Comparison of ENCODE assay signal across 1 cellular context in the genomic region with DNA sequence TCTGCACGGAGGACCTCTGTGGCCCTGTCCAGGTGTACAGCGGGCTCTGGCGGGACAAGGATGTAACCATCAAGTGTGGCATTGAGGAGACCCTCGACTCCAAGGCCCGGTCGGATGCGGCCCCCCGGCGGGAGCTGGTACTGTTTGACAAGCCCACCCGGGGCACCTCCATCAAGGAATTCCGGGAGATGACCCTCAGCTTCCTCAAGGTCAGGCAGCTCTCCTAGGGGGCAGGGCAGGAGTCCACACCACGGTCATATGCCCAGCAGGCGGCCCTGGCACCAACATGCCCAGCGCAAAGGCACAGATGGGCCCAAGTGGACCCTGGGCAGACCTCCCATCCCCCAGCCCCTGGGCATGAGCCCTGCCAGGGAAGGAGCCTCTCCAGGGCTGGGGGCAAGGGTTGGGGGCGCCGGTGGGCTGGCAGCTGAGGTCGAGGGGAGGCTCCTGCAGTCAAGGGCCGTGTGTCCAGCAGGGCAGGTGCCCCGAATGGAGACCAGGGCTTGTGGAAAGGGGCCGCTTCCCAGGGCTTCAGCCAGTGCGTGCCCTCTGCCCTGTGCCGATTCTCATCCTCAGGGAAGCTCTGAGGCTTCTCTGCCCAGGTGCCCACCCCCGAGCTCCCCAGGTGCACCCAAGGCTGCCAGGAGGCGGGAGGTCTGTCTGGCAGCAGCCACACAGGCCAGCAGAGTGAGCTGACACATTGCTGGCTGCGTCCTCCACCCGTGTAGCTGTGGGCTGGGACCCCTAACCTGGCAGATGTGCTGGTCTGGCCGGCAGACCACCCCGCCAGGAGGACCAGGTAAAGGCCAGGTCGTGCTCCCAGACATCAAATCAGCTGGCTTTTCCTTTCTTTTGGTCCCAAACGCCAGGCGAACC.
TF ChIP-seq lines count a peak whose summit lies in the region.

No MANE protein-coding gene starts in this region.

TF ChIP-seq in K562, 482 proteins besides CTCF, POLR2A, EP300 and RAD21 (continued from another document):
- TF ChIP-seq, protein P1, sequence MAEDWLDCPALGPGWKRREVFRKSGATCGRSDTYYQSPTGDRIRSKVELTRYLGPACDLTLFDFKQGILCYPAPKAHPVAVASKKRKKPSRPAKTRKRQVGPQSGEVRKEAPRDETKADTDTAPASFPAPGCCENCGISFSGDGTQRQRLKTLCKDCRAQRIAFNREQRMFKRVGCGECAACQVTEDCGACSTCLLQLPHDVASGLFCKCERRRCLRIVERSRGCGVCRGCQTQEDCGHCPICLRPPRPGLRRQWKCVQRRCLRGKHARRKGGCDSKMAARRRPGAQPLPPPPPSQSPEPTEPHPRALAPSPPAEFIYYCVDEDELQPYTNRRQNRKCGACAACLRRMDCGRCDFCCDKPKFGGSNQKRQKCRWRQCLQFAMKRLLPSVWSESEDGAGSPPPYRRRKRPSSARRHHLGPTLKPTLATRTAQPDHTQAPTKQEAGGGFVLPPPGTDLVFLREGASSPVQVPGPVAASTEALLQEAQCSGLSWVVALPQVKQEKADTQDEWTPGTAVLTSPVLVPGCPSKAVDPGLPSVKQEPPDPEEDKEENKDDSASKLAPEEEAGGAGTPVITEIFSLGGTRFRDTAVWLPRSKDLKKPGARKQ (CRISPR knock-in tag; IDR thresholded peaks at IDR 0.05) = no peak
- no peak for TF ChIP-seq SMARCB1 (IDR thresholded peaks at IDR 0.05; ENCODE audit: insufficient read length, low read depth)
